Comparison of ENCODE assay signal across 10 cellular contexts in the genomic region with DNA sequence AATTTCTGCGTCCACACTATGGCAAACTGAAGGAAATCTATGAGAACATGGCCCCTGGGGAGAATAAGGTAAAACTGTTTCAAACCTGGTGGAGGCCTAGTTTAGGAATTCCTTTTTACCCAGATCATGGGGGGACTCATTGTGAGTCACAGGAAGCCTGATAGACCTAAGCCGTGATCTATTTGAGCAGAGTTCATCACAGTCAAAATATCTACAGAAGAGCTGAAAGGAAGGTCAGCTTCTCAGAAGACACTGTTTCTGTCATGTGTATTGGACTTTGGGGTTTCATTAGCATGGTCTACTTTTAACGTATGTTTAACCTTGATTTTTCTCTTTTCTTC. TPM values are rescaled to one million over a fixed set of nuclear protein-coding genes. Genes with fewer than 3 reads are reported as not detected.
DNase-seq lines count a peak whose midpoint lies in the region; ATAC-seq and TF ChIP-seq lines count a peak whose summit lies in the region.
"Had no signal": no experiment of that assay in that cellular context is flagged by ENCODE, and none has a peak within 500 bp of the region (broad histone marks: within the 10 kb centered on the region; RNA-seq: fewer than 3 reads in every experiment).

No MANE protein-coding gene starts in this region.

- 67% methylated on average over 3 of the region's 3 CpGs for WGBS in right lobe of liver (ENCODE audit: insufficient coverage, low coverage, low lambda C conversion rate, missing lambda C conversion rate)

- H3K4me1 ChIP-seq in right lobe of liver: peaks cover 0 to 8% (median 6%) of the 10 kb centered on the region in 4 donors

- H3K27me3 ChIP-seq in right lobe of liver: no peaks in the 10 kb centered on the region

- no peak for TF ChIP-seq CTCF in AG04449 (IDR thresholded peaks at IDR 0.05; ENCODE audit: insufficient read depth, low read length, missing control alignments)
- TF ChIP-seq CTCF in HFFc6 (IDR thresholded peaks at IDR 0.05): no peak
- no peak for TF ChIP-seq CTCF in right lobe of liver (IDR thresholded peaks at IDR 0.05)

- peak overlapping the region; percentile 83 for H3K27ac Mint-ChIP-seq in HFFc6
- no peak overlapping the region for H3K27ac Mint-ChIP-seq in activated naive CD8-positive, alpha-beta T cell treated with anti-CD3 and anti-CD28 coated beads, Interleukin-2, amount 10 ng/mL, durations not matched to agents 7 days and 5 days

- H3K9me3 ChIP-seq in right lobe of liver: no peaks in the 10 kb centered on the region

- POLR2A ChIA-PET in AG04449 (lab: Yijun Ruan, JAX): no interaction called here
- POLR2A ChIA-PET in activated naive CD8-positive, alpha-beta T cell treated with anti-CD3 and anti-CD28 coated beads, Interleukin-2, amount 10 ng/mL, durations not matched to agents 7 days and 5 days (lab: Charles Lee): interaction anchor here (1.4 kb wide), 1 partner anchor 62 kb away, joined by 5 read pairs; no protein-coding TSS in a partner anchor

- peaks cover 5% of the 10 kb centered on the region for H3K27me3 Mint-ChIP-seq in HFFc6 (ENCODE audit: insufficient read depth)
- no peaks in the 10 kb centered on the region for H3K27me3 Mint-ChIP-seq in activated naive CD8-positive, alpha-beta T cell treated with anti-CD3 and anti-CD28 coated beads, Interleukin-2, amount 10 ng/mL, durations not matched to agents 7 days and 5 days

- TF ChIP-seq POLR2A in right lobe of liver (IDR thresholded peaks at IDR 0.05): no peak

- intact Hi-C loops in right lobe of liver (cut with DNase I): loop anchor here in 1 of 2 donors (10.0 kb wide), 1 partner anchor 136 kb away; no protein-coding TSS in a partner anchor

- H3K36me3 ChIP-seq in right lobe of liver: peaks cover 8 to 49% (median 25%) of the 10 kb centered on the region in 4 donors

- no peak for ATAC-seq in activated naive CD8-positive, alpha-beta T cell treated with anti-CD3 and anti-CD28 coated beads, Interleukin-2, amount 10 ng/mL, durations not matched to agents 7 days and 5 days (ENCODE audit: low read depth)
- ATAC-seq in right lobe of liver: no peak
- no peak for ATAC-seq in GM19035 (IDR thresholded peaks at IDR 0.05; ENCODE audit: unreplicated experiment)

- no peak overlapping the region for H3K27ac ChIP-seq in right lobe of liver

- peaks cover 32% of the 10 kb centered on the region for H3K36me3 Mint-ChIP-seq in HFFc6 (ENCODE audit: low read depth)
- peaks cover 13% of the 10 kb centered on the region for H3K36me3 Mint-ChIP-seq in activated naive CD8-positive, alpha-beta T cell treated with anti-CD3 and anti-CD28 coated beads, Interleukin-2, amount 10 ng/mL, durations not matched to agents 7 days and 5 days

- CTCF ChIA-PET in AG04449 (lab: Yijun Ruan, JAX): interaction anchor here (1.0 to 2.5 kb wide), 5 partner anchors 11 to 52 kb away, joined by 3 to 6 read pairs (median 5); a partner anchor contains a TSS

- H3K4me3 Mint-ChIP-seq in HFFc6: peak overlapping the region; percentile 93
- H3K4me3 Mint-ChIP-seq in activated naive CD8-positive, alpha-beta T cell treated with anti-CD3 and anti-CD28 coated beads, Interleukin-2, amount 10 ng/mL, durations not matched to agents 7 days and 5 days: peak overlapping the region; percentile 92

- H3K4me1 Mint-ChIP-seq in HFFc6 (ENCODE audit: low read depth): peaks cover 40% of the 10 kb centered on the region
- peaks cover 21% of the 10 kb centered on the region for H3K4me1 Mint-ChIP-seq in activated naive CD8-positive, alpha-beta T cell treated with anti-CD3 and anti-CD28 coated beads, Interleukin-2, amount 10 ng/mL, durations not matched to agents 7 days and 5 days

- H3K4me3 ChIP-seq in AG04449 (ENCODE audit: low read depth, low read length) (peak overlapping the region; percentile 85), right lobe of liver (peak overlapping the region in 2 of 3 donors; percentile 69 to 99)

- DNase-seq in AG04449 (ENCODE audit: low read depth, low spot score) (no peak), HFFc6 (peak; percentile 49), right lobe of liver (no peak), NCI-H526 (lab: John Stamatoyannopoulos, UW) (no peak)
- DNase-seq in activated naive CD8-positive, alpha-beta T cell treated with anti-CD3 and anti-CD28 coated beads, Interleukin-2, amount 10 ng/mL, durations not matched to agents 7 days and 5 days: no peak
- DNase-seq in activated CD4-positive, CD25-positive, alpha-beta regulatory T cell (lab: John Stamatoyannopoulos, UW): no peak
- no peak for DNase-seq in activated CD4-positive, alpha-beta T cell treated with anti-CD3 and anti-CD28 coated beads for 4 hours

- no peaks in the 10 kb centered on the region for H3K9me3 Mint-ChIP-seq in HFFc6
- no peaks in the 10 kb centered on the region for H3K9me3 Mint-ChIP-seq in activated naive CD8-positive, alpha-beta T cell treated with anti-CD3 and anti-CD28 coated beads, Interleukin-2, amount 10 ng/mL, durations not matched to agents 7 days and 5 days

RNA-seq across cellular contexts. Expression of a gene that starts 1.3 kb away (rescaled TPM):
- 100 to 1,000 TPM; 620 to 777 (median 730) TPM for total RNA-seq in HFFc6 (2021; fragmentation: NEBNext Ultra II Directional; extraction: Animal tissue kit (Norgen Biotek cat#: 25700))
- total RNA-seq in activated naive CD8-positive, alpha-beta T cell treated with anti-CD3 and anti-CD28 coated beads, Interleukin-2, amount 10 ng/mL, durations not matched to agents 7 days and 5 days: 100 to 1,000 TPM; 171 to 172 TPM
- total RNA-seq in right lobe of liver: 100 to 1,000 TPM in 3 of 6 experiments, 10 to 100 TPM in 3; 85.5 to 153 (median 103) TPM

RNA-seq across cellular contexts. Expression of a gene that starts 14.1 kb away (rescaled TPM):
- 100 to 1,000 TPM; 522 to 605 (median 559) TPM for total RNA-seq in HFFc6 (2021; fragmentation: NEBNext Ultra II Directional; extraction: Animal tissue kit (Norgen Biotek cat#: 25700))
- 100 to 1,000 TPM; 253 to 258 TPM for total RNA-seq in activated naive CD8-positive, alpha-beta T cell treated with anti-CD3 and anti-CD28 coated beads, Interleukin-2, amount 10 ng/mL, durations not matched to agents 7 days and 5 days
- 100 to 1,000 TPM; 262 to 368 (median 291) TPM for total RNA-seq in right lobe of liver

RNA-seq across cellular contexts. Expression of a gene that starts 24.5 kb away (rescaled TPM):
- total RNA-seq in HFFc6 (2021; fragmentation: NEBNext Ultra II Directional; extraction: Animal tissue kit (Norgen Biotek cat#: 25700)): not detected
- total RNA-seq in activated naive CD8-positive, alpha-beta T cell treated with anti-CD3 and anti-CD28 coated beads, Interleukin-2, amount 10 ng/mL, durations not matched to agents 7 days and 5 days: not detected
- not detected for total RNA-seq in right lobe of liver
- total RNA-seq: myocyte, urinary bladder had no signal

RNA-seq across cellular contexts. Expression of a gene that starts 37.1 kb away (rescaled TPM):
- total RNA-seq in HFFc6 (2021; fragmentation: NEBNext Ultra II Directional; extraction: Animal tissue kit (Norgen Biotek cat#: 25700)): 10 to 100 TPM; 11.2 to 13.6 (median 11.9) TPM
- 1 to 10 TPM; 5.5 to 6.1 TPM for total RNA-seq in activated naive CD8-positive, alpha-beta T cell treated with anti-CD3 and anti-CD28 coated beads, Interleukin-2, amount 10 ng/mL, durations not matched to agents 7 days and 5 days
- 1 to 10 TPM; 2.4 to 6.5 (median 3.1) TPM for total RNA-seq in right lobe of liver

RNA-seq across cellular contexts. Expression of a gene that starts 39.0 kb away (rescaled TPM):
- 1 to 10 TPM; 2.7 to 6.0 (median 3.4) TPM for total RNA-seq in HFFc6 (2021; fragmentation: NEBNext Ultra II Directional; extraction: Animal tissue kit (Norgen Biotek cat#: 25700))
- not detected for total RNA-seq in activated naive CD8-positive, alpha-beta T cell treated with anti-CD3 and anti-CD28 coated beads, Interleukin-2, amount 10 ng/mL, durations not matched to agents 7 days and 5 days
- under 1 TPM in 3 of 6 experiments, not detected in 3; 0.21 to 0.42 (median 0.24) TPM for total RNA-seq in right lobe of liver
- total RNA-seq: myocyte had no signal
